ENCODE assay signal across 19 cellular contexts in genomic region chr2:204663816-204664421, GRCh38.
DNase-seq lines count a peak whose midpoint lies in the region; ATAC-seq and TF ChIP-seq lines count a peak whose summit lies in the region.
"Had no signal": no experiment of that assay in that cellular context is flagged by ENCODE, and none has a peak within 500 bp of the region (broad histone marks: within the 10 kb centered on the region; RNA-seq: fewer than 3 reads in every experiment).

No MANE protein-coding gene starts in this region.

- H3K9me3 ChIP-seq in SJCRH30 (replicated peaks) (no peaks in the 10 kb centered on the region), fibroblast of lung (ENCODE audit: control insufficient read depth, insufficient read depth, low read depth, low read length) (no peaks in the 10 kb centered on the region)
- H3K9me3 ChIP-seq: BE2C had no signal

- no peak for TF ChIP-seq CTCF in fibroblast of lung (conservative IDR thresholded peaks at IDR 0.05 in 1 of 2, IDR thresholded peaks at IDR 0.05 in 1 of 2; ENCODE audit: low read depth in 1 of 2, low read length in 2 of 2)
- no peak for TF ChIP-seq CTCF in osteocyte (IDR thresholded peaks at IDR 0.05)

- H3K27me3 ChIP-seq in SJCRH30 (no peaks in the 10 kb centered on the region), fibroblast of lung (ENCODE audit: control insufficient read depth, insufficient read depth, low read length) (no peaks in the 10 kb centered on the region)
- H3K27me3 ChIP-seq: BE2C had no signal

- no peak overlapping the region for H2AFZ ChIP-seq in fibroblast of lung (ENCODE audit: low read length)

- H3K79me2 ChIP-seq in fibroblast of lung (ENCODE audit: control insufficient read depth, insufficient read depth, low read length), result no peaks in the 10 kb centered on the region

- H3K4me3 ChIP-seq in SJCRH30, result no peak overlapping the region
- no peak overlapping the region for H3K4me3 ChIP-seq in fibroblast of lung (replicated peaks in 1 of 4; ENCODE audit: control extremely low read depth in 1 of 4, insufficient read depth in 1 of 4, low read depth in 3 of 4, low read length in 4 of 4)

- H3K9ac ChIP-seq in fibroblast of lung (ENCODE audit: insufficient read depth, low read length), result no peak overlapping the region

- peaks cover 8% of the 10 kb centered on the region for H3K4me1 Mint-ChIP-seq in osteocyte (ENCODE audit: unreplicated experiment)

- no peaks in the 10 kb centered on the region for H3K9me3 Mint-ChIP-seq in osteocyte (ENCODE audit: unreplicated experiment)
- H3K9me3 Mint-ChIP-seq: CD8-positive, alpha-beta T cell had no signal

- H3K36me3 ChIP-seq in SJCRH30 (no peaks in the 10 kb centered on the region), fibroblast of lung (ENCODE audit: control insufficient read depth, insufficient read depth, low read length) (no peaks in the 10 kb centered on the region)
- H3K36me3 ChIP-seq: BE2C had no signal

- H3K4me2 ChIP-seq in fibroblast of lung (ENCODE audit: extremely low read depth, insufficient read depth, low read length), result peak overlapping the region; percentile 69

- H3K4me1 ChIP-seq in SJCRH30, result peaks cover 30% of the 10 kb centered on the region
- peaks cover 14% of the 10 kb centered on the region for H3K4me1 ChIP-seq in fibroblast of lung (ENCODE audit: control insufficient read depth, extremely low read depth, insufficient read depth, low read length)
- H3K4me1 ChIP-seq: BE2C had no signal

- H3K36me3 Mint-ChIP-seq in osteocyte (ENCODE audit: unreplicated experiment), result peaks cover 4% of the 10 kb centered on the region
- H3K36me3 Mint-ChIP-seq: CD8-positive, alpha-beta T cell had no signal

- H3K27me3 Mint-ChIP-seq in osteocyte (ENCODE audit: unreplicated experiment), result no peaks in the 10 kb centered on the region

- H3K4me3 Mint-ChIP-seq in osteocyte (ENCODE audit: unreplicated experiment), result no peak overlapping the region
- H3K4me3 Mint-ChIP-seq: CD8-positive, alpha-beta T cell had no signal

- H3K27ac ChIP-seq in SJCRH30, result peak overlapping the region; percentile 94
- no peak overlapping the region for H3K27ac ChIP-seq in fibroblast of lung (ENCODE audit: insufficient read depth, low read length)

- DNase-seq in EL, result peak; percentile 19
- DNase-seq in SJCRH30, result no peak
- no peak for DNase-seq in fibroblast of lung (ENCODE audit: low read depth in 2 of 2)
- DNase-seq in osteocyte (ENCODE audit: extremely low spot score, unreplicated experiment), result no peak
- DNase-seq in NCI-H146 treated with DMSO at 0.1 percent for 48 hours (lab: John Stamatoyannopoulos, UW; ENCODE audit: unreplicated experiment), result no peak
- no peak for DNase-seq in NCI-H187 treated with DMSO at 0.1 percent for 48 hours (lab: John Stamatoyannopoulos, UW)
- DNase-seq: BE2C; CD8-positive, alpha-beta T cell; DMS79 treated with DMSO at 0.1 percent for 48 hours; GF-D8; H7; KG1; NCI-H1092; NCI-H1694 treated with DMSO at 0.1 percent for 48 hours; NCI-H446; Right ventricle myocardium superior had no signal

- ATAC-seq in esophagus mucosa (no peak), GM21360 (IDR thresholded peaks at IDR 0.05; ENCODE audit: unreplicated experiment) (no peak)
- ATAC-seq: CD8-positive, alpha-beta T cell; Panc1 had no signal

- peak overlapping the region; percentile 28 for H3K27ac Mint-ChIP-seq in osteocyte (ENCODE audit: unreplicated experiment)
- H3K27ac Mint-ChIP-seq: CD8-positive, alpha-beta T cell had no signal

- no peaks in the 10 kb centered on the region for H4K20me1 ChIP-seq in fibroblast of lung (ENCODE audit: control insufficient read depth, extremely low read depth, insufficient read depth, low read length)
